ENCODE assay signal across 27 cellular contexts in genomic region chr5:155029240-155029639, GRCh38.
DNase-seq lines count a peak whose midpoint lies in the region; ATAC-seq and TF ChIP-seq lines count a peak whose summit lies in the region.
"Had no signal": no experiment of that assay in that cellular context is flagged by ENCODE, and none has a peak within 500 bp of the region (broad histone marks: within the 10 kb centered on the region; RNA-seq: fewer than 3 reads in every experiment).

No MANE protein-coding gene starts in this region.

- DNase-seq in stimulated activated naive CD8-positive, alpha-beta T cell treated with anti-CD3 and anti-CD28 coated beads, Interleukin-15, Interleukin-2, amounts not matched to agents 100 U/mL and 50 U/mL, for 24 hours = no peak
- DNase-seq: 8988T; ACHN; AML-193; BE2C; C1 segment of cervical spinal cord; Caco-2; Calu3; CD4-positive, alpha-beta memory T cell; CD4-positive, alpha-beta T cell; CD4-positive, CD25-positive, alpha-beta regulatory T cell; CD8-positive, alpha-beta memory T cell; CD8-positive, alpha-beta T cell; COR-L47; DMS 273 treated with DMSO at 0.1 percent for 48 hours; DMS153; DMS53; DMS79; DMS79 treated with DMSO at 0.1 percent for 48 hours; DND-41; EL had no signal

- POLR2A ChIA-PET in HEK293 (lab: Yijun Ruan, JAX) = no interaction called here

- CTCF ChIA-PET in HEK293 (lab: Yijun Ruan, JAX) = interaction anchor here (0.7 to 2.0 kb wide), 4 partner anchors 34 to 379 kb away, joined by 3 to 5 read pairs (median 4); no protein-coding TSS in a partner anchor

- no peak for ATAC-seq in stimulated activated naive CD8-positive, alpha-beta T cell treated with anti-CD3 and anti-CD28 coated beads, Interleukin-15, Interleukin-2, amounts not matched to agents 100 U/mL and 50 U/mL, for 24 hours
- ATAC-seq: A549; CD8-positive, alpha-beta T cell had no signal

- no peaks in the 10 kb centered on the region for H3K36me3 ChIP-seq in HEK293 (ENCODE audit: control insufficient read depth in 2 of 2, insufficient read depth in 1 of 2, low read length in 2 of 2)
- H3K36me3 ChIP-seq: BE2C; BLaER1; BLaER1 treated with 17β-estradiol and CSF1 and Interleukin-3, amounts not matched to agents 10 nM and 100 nM had no signal

- no peak overlapping the region for H3K27ac ChIP-seq in HEK293 (ENCODE audit: extremely low read depth, low read depth, low read length)
- H3K27ac ChIP-seq: 22Rv1; A549; BLaER1; BLaER1 treated with 17β-estradiol and CSF1 and Interleukin-3, amounts not matched to agents 10 nM and 100 nM; C4-2B had no signal

- no peak for TF ChIP-seq CTCF in HEK293 (tag by site-specific recombination; IDR thresholded peaks at IDR 0.05)

- H3K9me3 ChIP-seq in HEK293 (ENCODE audit: control insufficient read depth, insufficient read depth, low read depth, low read length) = no peaks in the 10 kb centered on the region
- H3K9me3 ChIP-seq: A549, BE2C, Caco-2 had no signal

- no peak overlapping the region for H3K4me3 ChIP-seq in HEK293 (ENCODE audit: low read depth, low read length)
- H3K4me3 ChIP-seq: A549; BLaER1; BLaER1 treated with 17β-estradiol and CSF1 and Interleukin-3, amounts not matched to agents 10 nM and 100 nM had no signal

- no peaks in the 10 kb centered on the region for H3K4me1 ChIP-seq in HEK293 (ENCODE audit: control insufficient read depth, insufficient read depth, low read length)
- H3K4me1 ChIP-seq: A549; BE2C; BLaER1; BLaER1 treated with 17β-estradiol and CSF1 and Interleukin-3, amounts not matched to agents 10 nM and 100 nM had no signal

TF ChIP-seq in HEK293, 187 proteins besides CTCF, POLR2A, EP300 and RAD21:
- TF ChIP-seq ZNF560 (tag by site-specific recombination; IDR thresholded peaks at IDR 0.05; ENCODE audit: borderline replicate concordance) = no peak
- no peak for TF ChIP-seq ZNF473 (tag by site-specific recombination; IDR thresholded peaks at IDR 0.05)
- TF ChIP-seq ZSCAN16 (tag by site-specific recombination; IDR thresholded peaks at IDR 0.05) = no peak
- TF ChIP-seq ZNF549 (tag by site-specific recombination; IDR thresholded peaks at IDR 0.05) = peak; percentile 91
- TF ChIP-seq, protein P1, sequence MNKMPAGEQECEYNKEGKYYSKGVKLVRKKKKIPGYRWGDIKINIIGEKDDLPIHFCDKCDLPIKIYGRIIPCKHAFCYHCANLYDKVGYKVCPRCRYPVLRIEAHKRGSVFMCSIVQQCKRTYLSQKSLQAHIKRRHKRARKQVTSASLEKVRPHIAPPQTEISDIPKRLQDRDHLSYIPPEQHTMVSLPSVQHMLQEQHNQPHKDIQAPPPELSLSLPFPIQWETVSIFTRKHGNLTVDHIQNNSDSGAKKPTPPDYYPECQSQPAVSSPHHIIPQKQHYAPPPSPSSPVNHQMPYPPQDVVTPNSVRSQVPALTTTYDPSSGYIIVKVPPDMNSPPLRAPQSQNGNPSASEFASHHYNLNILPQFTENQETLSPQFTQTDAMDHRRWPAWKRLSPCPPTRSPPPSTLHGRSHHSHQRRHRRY (tag by site-specific recombination; IDR thresholded peaks at IDR 0.05) = no peak
